Comparison of ENCODE assay signal across 9 cellular contexts in the genomic region with DNA sequence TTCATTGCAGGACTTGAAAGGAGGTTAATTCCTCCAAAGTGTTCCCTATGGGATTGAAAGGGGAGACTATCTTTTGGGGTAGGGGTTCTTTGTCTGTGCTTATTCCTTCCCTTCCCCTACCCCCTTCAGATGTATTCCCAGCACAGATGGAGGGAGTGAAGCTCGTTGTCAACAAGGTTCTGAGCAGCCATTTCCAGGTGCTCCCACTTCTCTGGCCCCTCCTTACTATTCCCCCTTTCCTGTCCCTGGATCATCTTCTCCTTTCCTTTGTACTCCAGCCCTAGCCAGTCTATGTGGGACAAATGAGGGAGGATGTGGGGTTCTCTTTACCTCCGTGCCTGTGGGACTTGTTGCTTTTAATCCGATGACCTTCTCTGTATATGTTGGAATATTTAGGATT. TPM values are rescaled to one million over a fixed set of nuclear protein-coding genes. Genes with fewer than 3 reads are reported as not detected.
DNase-seq lines count a peak whose midpoint lies in the region; ATAC-seq and TF ChIP-seq lines count a peak whose summit lies in the region.
"Had no signal": no experiment of that assay in that cellular context is flagged by ENCODE, and none has a peak within 500 bp of the region (broad histone marks: within the 10 kb centered on the region; RNA-seq: fewer than 3 reads in every experiment).

No MANE protein-coding gene starts in this region.

- H3K9ac ChIP-seq in SK-N-MC (ENCODE audit: insufficient read length) (peak overlapping the region; percentile 53), skeletal muscle satellite cell (ENCODE audit: low read depth, low read length) (peak overlapping the region; percentile 88)

- ATAC-seq in GM19351 (IDR thresholded peaks at IDR 0.05; ENCODE audit: unreplicated experiment) = no peak

- H3K4me3 ChIP-seq in HFF-Myc (replicated peaks; ENCODE audit: low read depth, low read length) (peak overlapping the region; percentile 65), SK-N-MC (peak overlapping the region; percentile 83), fibroblast of pulmonary artery (replicated peaks; ENCODE audit: low read depth, low read length) (peak overlapping the region; percentile 98), skeletal muscle satellite cell (ENCODE audit: low read length) (peak overlapping the region; percentile 93)

- in situ Hi-C loops in ACHN (cut with HindIII; ENCODE audit: low pct_ligation_motif_present, low pct_unique_long_range_greater_than_20kb, low sequenced_read_pairs) = loop anchor here (10.0 kb wide), 1 partner anchor 148 kb away; no protein-coding TSS in a partner anchor

- peak overlapping the region; percentile 34 for H3K27ac ChIP-seq in SK-N-MC

- H3K4me1 ChIP-seq in skeletal muscle satellite cell (ENCODE audit: control insufficient read depth, insufficient read depth, low read length) = peaks cover 20% of the 10 kb centered on the region

- H3K9me3 ChIP-seq in SK-N-MC (ENCODE audit: low read depth, low read length) = no peaks in the 10 kb centered on the region
- H3K9me3 ChIP-seq in skeletal muscle satellite cell (replicated peaks; ENCODE audit: low read length) = no peaks in the 10 kb centered on the region

- DNase-seq in HFF-Myc (ENCODE audit: extremely low read depth, low read depth) (no peak), SK-N-MC (ENCODE audit: low read depth, low spot score) (no peak), fibroblast of pulmonary artery (ENCODE audit: low read depth) (no peak), ACHN (no peak), AG08395 (ENCODE audit: low spot score) (no peak)
- DNase-seq in activated CD8-positive, alpha-beta memory T cell treated with anti-CD3 and anti-CD28 coated beads for 24 hours = no peak

- H3K27me3 ChIP-seq in skeletal muscle satellite cell (ENCODE audit: control insufficient read depth, insufficient read depth, low read length) = no peaks in the 10 kb centered on the region

- peak overlapping the region; percentile 87 for H3K4me2 ChIP-seq in skeletal muscle satellite cell (ENCODE audit: low read length)

- TF ChIP-seq CTCF in HFF-Myc (IDR thresholded peaks at IDR 0.05; ENCODE audit: low read depth, low read length, missing control alignments) = no peak
- TF ChIP-seq CTCF in fibroblast of pulmonary artery (IDR thresholded peaks at IDR 0.05; ENCODE audit: low read length, missing control alignments) = no peak

- H3K36me3 ChIP-seq in SK-N-MC (ENCODE audit: insufficient read depth, low read length) = peaks cover 16% of the 10 kb centered on the region; the same call in 1 of the 2 replicates
- H3K36me3 ChIP-seq in skeletal muscle satellite cell (ENCODE audit: insufficient read depth, low read length) = peaks cover 19% of the 10 kb centered on the region

RNA-seq across cellular contexts. Expression of a gene that starts 0.9 kb away (rescaled TPM):
- total RNA-seq in skeletal muscle satellite cell (2012; rRNA removed) = 9.4 and 10.5 TPM in 2 replicates

RNA-seq across cellular contexts. Expression of a gene that starts 3.3 kb away (rescaled TPM):
- total RNA-seq in skeletal muscle satellite cell (2012; rRNA removed) = not detected in 2 replicates
- total RNA-seq: aorta had no signal

RNA-seq across cellular contexts. Expression of a gene that starts 11.2 kb away (rescaled TPM):
- not detected in 2 replicates for total RNA-seq in skeletal muscle satellite cell (2012; rRNA removed)
- total RNA-seq: aorta had no signal

RNA-seq across cellular contexts. Expression of a gene that starts 11.7 kb away (rescaled TPM):
- not detected in 2 replicates for total RNA-seq in skeletal muscle satellite cell (2012; rRNA removed)

RNA-seq across cellular contexts. Expression of a gene that starts 24.6 kb away (rescaled TPM):
- 85.6 and 105 TPM in 2 replicates for total RNA-seq in skeletal muscle satellite cell (2012; rRNA removed)
